In genomic region chr2:43178055-43178598, GRCh38 we compare ENCODE assay signal across 8 cellular contexts. TPM values are rescaled to one million over a fixed set of nuclear protein-coding genes. Genes with fewer than 3 reads are reported as not detected.
DNase-seq lines count a peak whose midpoint lies in the region; ATAC-seq and TF ChIP-seq lines count a peak whose summit lies in the region.

No MANE protein-coding gene starts in this region.

- H3K18ac ChIP-seq in IMR-90 (ENCODE audit: low read depth, low read length): peak overlapping the region; percentile 75

- peak overlapping the region; percentile 76 to 90 for H3K27ac Mint-ChIP-seq in activated naive CD4-positive, alpha-beta T cell treated with anti-CD3 and anti-CD28 coated beads, Interleukin-2, amount 50 U/mL, for 72 hours
- H3K27ac Mint-ChIP-seq in stimulated activated memory B cell treated with anti-CD40 and anti-IgM and Interleukin-4, amounts not matched to agents 10 μg/mL and 1 μg/mL and 100 μg/mL, for 72 hours: peak overlapping the region; percentile 76

- H2BK15ac ChIP-seq in IMR-90 (ENCODE audit: low read depth, low read length): peak overlapping the region; percentile 38; the same call in 2 of the 3 replicates

- intact Hi-C loops in IMR-90 (cut with micrococcal nuclease): loop anchor here (5.0 kb wide), 1 partner anchor 39 kb away; no protein-coding TSS in a partner anchor

- H3K4ac ChIP-seq in IMR-90 (ENCODE audit: low read depth, low read length): peak overlapping the region; percentile 68

- BruUV-seq in IMR-90 (replicated peaks; lab: Mats Ljungman, UMichigan): no TSS peak

- no peak for TF ChIP-seq CTCF in IMR-90 (conservative IDR thresholded peaks at IDR 0.05; ENCODE audit: low read depth, low read length)

- H3K36me3 ChIP-seq in IMR-90 (ENCODE audit: control insufficient read depth, insufficient read depth, low read length): no peaks in the 10 kb centered on the region

- CTCF ChIA-PET in IMR-90 (lab: Yijun Ruan, JAX): interaction anchor here (0.6 kb wide), 1 partner anchor 617 kb away, joined by 6 read pairs; no protein-coding TSS in a partner anchor

- TF ChIP-seq POLR2A in IMR-90 (IDR thresholded peaks at IDR 0.05; ENCODE audit: low read depth, low read length): no peak

- H3K4me3 ChIP-seq in IMR-90 (ENCODE audit: insufficient read depth, low read depth, low read length): no peak overlapping the region

- in situ Hi-C loops in IMR-90 (cut with MboI; ENCODE audit: low sequenced_read_pairs): no loop called here

- TF ChIP-seq RAD21 in IMR-90 (IDR thresholded peaks at IDR 0.05; ENCODE audit: low read length): no peak

- H3K4me3 Mint-ChIP-seq in stimulated activated memory B cell treated with anti-CD40 and anti-IgM and Interleukin-4, amounts not matched to agents 10 μg/mL and 1 μg/mL and 100 μg/mL, for 72 hours: no peak overlapping the region

- H4K20me1 ChIP-seq in IMR-90 (ENCODE audit: insufficient read depth, low read length): no peaks in the 10 kb centered on the region

- H3K4me2 ChIP-seq in IMR-90 (ENCODE audit: low read depth, low read length): no peak overlapping the region

- ATAC-seq in IMR-90 (ENCODE audit: low read depth) (no peak), HG03457 (IDR thresholded peaks at IDR 0.05; ENCODE audit: unreplicated experiment) (no peak), HG02973 (IDR thresholded peaks at IDR 0.05; ENCODE audit: unreplicated experiment) (no peak), GM18868 (IDR thresholded peaks at IDR 0.05; ENCODE audit: unreplicated experiment) (no peak)
- ATAC-seq in activated naive CD4-positive, alpha-beta T cell treated with anti-CD3 and anti-CD28 coated beads, Interleukin-2, amount 50 U/mL, for 72 hours: no peak
- no peak for ATAC-seq in stimulated activated memory B cell treated with anti-CD40 and anti-IgM and Interleukin-4, amounts not matched to agents 10 μg/mL and 1 μg/mL and 100 μg/mL, for 72 hours

- H3K36me3 Mint-ChIP-seq in activated naive CD4-positive, alpha-beta T cell treated with anti-CD3 and anti-CD28 coated beads, Interleukin-2, amount 50 U/mL, for 72 hours: no peaks in the 10 kb centered on the region
- no peaks in the 10 kb centered on the region for H3K36me3 Mint-ChIP-seq in stimulated activated memory B cell treated with anti-CD40 and anti-IgM and Interleukin-4, amounts not matched to agents 10 μg/mL and 1 μg/mL and 100 μg/mL, for 72 hours

- peaks cover 11% of the 10 kb centered on the region for H3K4me1 ChIP-seq in IMR-90 (ENCODE audit: control insufficient read depth, insufficient read depth, low read length)

- H3K27ac ChIP-seq in IMR-90 (ENCODE audit: insufficient read depth, low read length): peak overlapping the region; percentile 71
- peak overlapping the region; percentile 62 for H3K27ac ChIP-seq in layer of hippocampus (ENCODE audit: low read depth, low read length)

- peak overlapping the region; percentile 90 to 98 for H4K8ac ChIP-seq in IMR-90 (ENCODE audit: low read depth in 2 of 2, low read length in 2 of 2)

- WGBS in IMR-90 (ENCODE audit: extremely low coverage in 2 of 2, insufficient read length in 1 of 2), 2 experiments: 100% methylated on average over 1 of the region's 7 CpGs; no CpG with 5 or more reads in 1 of the 2 experiments

- H3K4me1 Mint-ChIP-seq in stimulated activated memory B cell treated with anti-CD40 and anti-IgM and Interleukin-4, amounts not matched to agents 10 μg/mL and 1 μg/mL and 100 μg/mL, for 72 hours: peaks cover 71% of the 10 kb centered on the region

- peaks cover 20% of the 10 kb centered on the region for H3K9me3 ChIP-seq in IMR-90 (ENCODE audit: control insufficient read depth, insufficient read depth, low read length)

- H2BK120ac ChIP-seq in IMR-90 (ENCODE audit: low read depth, low read length): peak overlapping the region; percentile 60

- no peaks in the 10 kb centered on the region for H3K9me3 Mint-ChIP-seq in activated naive CD4-positive, alpha-beta T cell treated with anti-CD3 and anti-CD28 coated beads, Interleukin-2, amount 50 U/mL, for 72 hours
- H3K9me3 Mint-ChIP-seq in stimulated activated memory B cell treated with anti-CD40 and anti-IgM and Interleukin-4, amounts not matched to agents 10 μg/mL and 1 μg/mL and 100 μg/mL, for 72 hours: no peaks in the 10 kb centered on the region

- peak overlapping the region; percentile 87; the same call in 1 of the 2 replicates for H4K5ac ChIP-seq in IMR-90 (ENCODE audit: low read depth, low read length)

- H2BK5ac ChIP-seq in IMR-90 (ENCODE audit: low read depth, low read length, poor library complexity, severe bottlenecking): peak overlapping the region; percentile 6

- H3K23ac ChIP-seq in IMR-90 (ENCODE audit: low read depth, low read length): no peak overlapping the region

- H3K27me3 Mint-ChIP-seq in stimulated activated memory B cell treated with anti-CD40 and anti-IgM and Interleukin-4, amounts not matched to agents 10 μg/mL and 1 μg/mL and 100 μg/mL, for 72 hours: no peaks in the 10 kb centered on the region

- H2BK20ac ChIP-seq in IMR-90 (ENCODE audit: low read depth, low read length): peak overlapping the region; percentile 69; the same call in 1 of the 2 replicates

- H4K91ac ChIP-seq in IMR-90 (ENCODE audit: insufficient read depth, low read depth, low read length): peak overlapping the region; percentile 46; the same call in 1 of the 2 replicates

- no peaks in the 10 kb centered on the region for H3K79me1 ChIP-seq in IMR-90 (ENCODE audit: low read depth in 1 of 2, low read length in 2 of 2)

- POLR2A ChIA-PET in IMR-90 (lab: Charles Lee; ENCODE audit: unreplicated experiment): no interaction called here

- H3K9me1 ChIP-seq in IMR-90 (ENCODE audit: insufficient read depth, low read length): peaks cover 7% of the 10 kb centered on the region; the same call in 1 of the 2 replicates

- peak overlapping the region; percentile 91 for H2AFZ ChIP-seq in IMR-90 (replicated peaks; ENCODE audit: low read length, poor library complexity)

- H3K9ac ChIP-seq in IMR-90 (ENCODE audit: low read depth, low read length): peak overlapping the region; percentile 28; the same call in 1 of the 2 replicates

- dilution Hi-C loops in IMR-90 (cut with HindIII; ENCODE audit: low sequenced_read_pairs, unreplicated experiment): no loop called here

- H3K14ac ChIP-seq in IMR-90 (replicated peaks; ENCODE audit: low read depth, low read length): peak overlapping the region; percentile 11; the same call in 1 of the 2 replicates

- peak overlapping the region; percentile 5 for H2AK9ac ChIP-seq in IMR-90 (replicated peaks; ENCODE audit: low read depth, low read length, poor library complexity)

- H3K27me3 ChIP-seq in IMR-90 (ENCODE audit: control insufficient read depth, insufficient read depth, low read length) (no peaks in the 10 kb centered on the region), layer of hippocampus (ENCODE audit: control insufficient read depth, insufficient read depth, low read length) (no peaks in the 10 kb centered on the region)

- H3K56ac ChIP-seq in IMR-90 (ENCODE audit: extremely low read depth, insufficient read depth, low read length): no peak overlapping the region

- DNase-seq in IMR-90: no peak
- DNase-seq in activated naive CD4-positive, alpha-beta T cell treated with anti-CD3 and anti-CD28 coated beads, Interleukin-2, amount 50 U/mL, for 72 hours (ENCODE audit: low spot score in 2 of 2): no peak
- no peak for DNase-seq in midbrain (lab: John Stamatoyannopoulos, UW)

- H2AK5ac ChIP-seq in IMR-90 (ENCODE audit: low read depth, low read length): peak overlapping the region; percentile 90

TF ChIP-seq in IMR-90, 13 proteins besides CTCF, POLR2A, EP300 and RAD21:
- TF ChIP-seq CEBPB (IDR thresholded peaks at IDR 0.05; ENCODE audit: low read depth, low read length) (no peak), MAZ (IDR thresholded peaks at IDR 0.05; ENCODE audit: borderline replicate concordance, low read depth, low read length) (no peak), MXI1 (IDR thresholded peaks at IDR 0.05; ENCODE audit: borderline replicate concordance, low read depth, low read length) (no peak), FOS (IDR thresholded peaks at IDR 0.05; ENCODE audit: low read depth, low read length) (no peak), ELK1 (IDR thresholded peaks at IDR 0.05; ENCODE audit: borderline replicate concordance, low read depth, low read length) (no peak), MAFK (IDR thresholded peaks at IDR 0.05; ENCODE audit: low read depth, low read length) (no peak), RCOR1 (IDR thresholded peaks at IDR 0.05; ENCODE audit: insufficient replicate concordance, low read length) (no peak), RFX5 (IDR thresholded peaks at IDR 0.05; ENCODE audit: low read depth, low read length) (no peak), BHLHE40 (IDR thresholded peaks at IDR 0.05; ENCODE audit: low read depth, low read length) (no peak), SMC3 (IDR thresholded peaks at IDR 0.05; ENCODE audit: low read depth, low read length) (no peak)

RNA-seq across cellular contexts. Expression of gene ZFP36L2, which starts 48.3 kb away (rescaled TPM):
- 1.8 and 2.2 TPM in 2 replicates for total RNA-seq in IMR-90 (2012; rRNA removed)
- polyA plus RNA-seq in IMR-90 (2012; rRNA removed): 20.1 and 20.8 TPM in 2 replicates
- polyA plus RNA-seq in IMR-90 (2012; cell fraction: cytosol; rRNA removed): 8.6 and 34.8 TPM in 2 replicates
- polyA plus RNA-seq in IMR-90 (2012; cell fraction: nucleus; rRNA removed; ENCODE audit: low replicate concordance): 19.6 and 31.4 TPM in 2 replicates
- total RNA-seq in activated naive CD4-positive, alpha-beta T cell treated with anti-CD3 and anti-CD28 coated beads, Interleukin-2, amount 50 U/mL, for 72 hours: 10 to 100 TPM; 27.3 to 70.4 TPM
